In the genomic region with DNA sequence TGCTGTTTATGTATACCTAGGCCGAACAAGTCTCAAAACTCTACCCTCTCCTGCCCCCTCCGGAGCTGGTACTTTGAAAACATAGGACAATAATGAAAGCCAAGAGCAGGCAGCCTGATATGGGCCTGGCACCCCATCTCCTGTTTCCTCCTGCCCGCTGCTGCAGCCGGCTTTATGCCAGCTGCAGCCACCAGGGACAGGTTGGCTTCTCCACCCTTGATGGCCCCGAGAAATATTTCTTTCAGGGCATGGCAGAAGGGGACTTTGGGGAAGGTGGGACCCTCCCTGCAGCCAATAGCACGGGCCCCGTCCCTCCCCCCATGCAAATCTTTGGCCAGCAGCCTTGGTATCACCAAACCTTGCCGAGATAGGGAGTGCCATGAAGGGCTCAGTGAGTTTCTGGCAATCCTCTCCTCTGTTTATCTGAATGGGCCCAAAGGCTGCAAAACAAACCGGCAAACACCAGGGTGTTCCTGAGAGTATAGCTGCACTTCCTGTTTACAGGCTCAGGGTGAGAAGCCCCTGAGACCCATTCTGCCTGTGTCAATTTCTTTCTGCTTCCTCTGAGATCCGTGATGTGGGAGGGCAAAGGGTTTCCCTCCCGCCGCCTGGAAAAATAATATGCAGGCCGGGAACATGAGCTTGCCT, we compare ENCODE assay signal across 8 cellular contexts.
DNase-seq lines count a peak whose midpoint lies in the region; ATAC-seq, FAIRE-seq and TF ChIP-seq lines count a peak whose summit lies in the region.
"Had no signal": no experiment of that assay in that cellular context is flagged by ENCODE, and none has a peak within 500 bp of the region (broad histone marks: within the 10 kb centered on the region; RNA-seq: fewer than 3 reads in every experiment).

No MANE protein-coding gene starts in this region.

- H3K9me3 ChIP-seq in heart right ventricle = peaks cover 0 to 10% (median 0%) of the 10 kb centered on the region in 11 donors

- H3K27me3 Mint-ChIP-seq in IgD-negative memory B cell = peaks cover 1% of the 10 kb centered on the region
- H3K27me3 Mint-ChIP-seq in stimulated activated memory B cell treated with anti-CD40 and anti-IgM and Interleukin-4, amounts not matched to agents 10 μg/mL and 1 μg/mL and 100 μg/mL, for 72 hours = no peaks in the 10 kb centered on the region

- peaks cover 11 to 23% (median 19%) of the 10 kb centered on the region in 9 donors for H3K4me1 ChIP-seq in heart right ventricle

- FAIRE-seq in GM19239 (lab: Jason Lieb, UNC) = peak; percentile 89

- no peaks in the 10 kb centered on the region for H3K27me3 ChIP-seq in heart right ventricle

- 16 to 21% methylated on average over 13 of the region's 13 CpGs for WGBS in heart right ventricle, 2 donors

- peak overlapping the region in 4 of 10 donors; percentile 3 to 27 (median 18) for H3K4me3 ChIP-seq in heart right ventricle

- H3K27ac ChIP-seq in heart right ventricle = peak overlapping the region; percentile 49 to 89 (median 80)

- no peaks in the 10 kb centered on the region for H3K36me3 Mint-ChIP-seq in IgD-negative memory B cell
- H3K36me3 Mint-ChIP-seq in stimulated activated memory B cell treated with anti-CD40 and anti-IgM and Interleukin-4, amounts not matched to agents 10 μg/mL and 1 μg/mL and 100 μg/mL, for 72 hours = peaks cover 6% of the 10 kb centered on the region

- H3K27ac Mint-ChIP-seq in IgD-negative memory B cell = peak overlapping the region; percentile 78 to 95 (median 92)
- H3K27ac Mint-ChIP-seq in stimulated activated memory B cell treated with anti-CD40 and anti-IgM and Interleukin-4, amounts not matched to agents 10 μg/mL and 1 μg/mL and 100 μg/mL, for 72 hours = peak overlapping the region; percentile 87

- intact Hi-C loops in heart right ventricle (cut with DNase I) = no loop called here

- peak; percentile 48 to 90 (median 82) for ATAC-seq in heart right ventricle
- ATAC-seq in stimulated activated memory B cell treated with anti-CD40 and anti-IgM and Interleukin-4, amounts not matched to agents 10 μg/mL and 1 μg/mL and 100 μg/mL, for 72 hours = peak; percentile 78
- ATAC-seq in GM19023 (IDR thresholded peaks at IDR 0.05; ENCODE audit: unreplicated experiment) = no peak

- H3K4me1 Mint-ChIP-seq in IgD-negative memory B cell = peaks cover 33 to 40% (median 37%) of the 10 kb centered on the region in 3 donors
- peaks cover 42% of the 10 kb centered on the region for H3K4me1 Mint-ChIP-seq in stimulated activated memory B cell treated with anti-CD40 and anti-IgM and Interleukin-4, amounts not matched to agents 10 μg/mL and 1 μg/mL and 100 μg/mL, for 72 hours

- peak overlapping the region; percentile 7 to 90 (median 72) for H3K4me3 Mint-ChIP-seq in IgD-negative memory B cell
- H3K4me3 Mint-ChIP-seq in stimulated activated memory B cell treated with anti-CD40 and anti-IgM and Interleukin-4, amounts not matched to agents 10 μg/mL and 1 μg/mL and 100 μg/mL, for 72 hours = peak overlapping the region; percentile 26

- peak in 2 of 9 donors; percentile 23 to 29 for TF ChIP-seq CTCF in heart right ventricle (IDR thresholded peaks at IDR 0.05)

- H3K36me3 ChIP-seq in heart right ventricle = no peaks in the 10 kb centered on the region

- DNase-seq in GM19239 (ENCODE audit: insufficient read length, low spot score) (no peak), heart right ventricle (peak in 1 of 2 donors; percentile 32), NCI-H2227 treated with DMSO at 0.1 percent for 48 hours (lab: John Stamatoyannopoulos, UW) (no peak), RKO (ENCODE audit: low spot score) (no peak)
- DNase-seq: IMR-90 had no signal

- H3K9me3 Mint-ChIP-seq in IgD-negative memory B cell = peaks cover 0 to 4% (median 0%) of the 10 kb centered on the region in 3 donors
- no peaks in the 10 kb centered on the region for H3K9me3 Mint-ChIP-seq in stimulated activated memory B cell treated with anti-CD40 and anti-IgM and Interleukin-4, amounts not matched to agents 10 μg/mL and 1 μg/mL and 100 μg/mL, for 72 hours
